In the genomic region with DNA sequence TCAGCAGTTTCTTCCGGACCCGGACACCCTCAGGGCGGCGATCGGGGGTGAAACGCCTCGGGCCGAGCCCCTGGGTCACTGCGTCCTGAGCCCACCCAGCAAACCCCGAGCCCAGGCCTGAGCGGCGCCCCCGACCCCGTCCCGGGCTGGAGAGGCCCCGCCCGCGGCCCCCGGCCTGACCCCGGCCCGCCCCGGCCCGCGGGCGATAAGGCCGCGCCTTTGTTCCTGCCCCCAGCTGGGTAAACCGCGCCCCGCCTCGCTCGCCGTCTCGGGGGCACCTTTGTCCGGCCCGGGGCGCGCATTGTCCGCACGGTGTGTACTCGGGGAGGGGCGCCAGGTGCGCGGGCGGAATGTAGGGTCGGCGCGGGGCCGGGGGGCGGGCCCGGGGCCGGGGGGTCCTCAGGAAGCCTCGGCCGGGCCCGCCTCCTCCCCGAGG, we compare ENCODE assay signal across 1 cellular context.
TF ChIP-seq lines count a peak whose summit lies in the region.

No MANE protein-coding gene starts in this region.

TF ChIP-seq in HepG2, 621 proteins besides CTCF, POLR2A, EP300 and RAD21 (continued from another document):
- TF ChIP-seq, protein P1, sequence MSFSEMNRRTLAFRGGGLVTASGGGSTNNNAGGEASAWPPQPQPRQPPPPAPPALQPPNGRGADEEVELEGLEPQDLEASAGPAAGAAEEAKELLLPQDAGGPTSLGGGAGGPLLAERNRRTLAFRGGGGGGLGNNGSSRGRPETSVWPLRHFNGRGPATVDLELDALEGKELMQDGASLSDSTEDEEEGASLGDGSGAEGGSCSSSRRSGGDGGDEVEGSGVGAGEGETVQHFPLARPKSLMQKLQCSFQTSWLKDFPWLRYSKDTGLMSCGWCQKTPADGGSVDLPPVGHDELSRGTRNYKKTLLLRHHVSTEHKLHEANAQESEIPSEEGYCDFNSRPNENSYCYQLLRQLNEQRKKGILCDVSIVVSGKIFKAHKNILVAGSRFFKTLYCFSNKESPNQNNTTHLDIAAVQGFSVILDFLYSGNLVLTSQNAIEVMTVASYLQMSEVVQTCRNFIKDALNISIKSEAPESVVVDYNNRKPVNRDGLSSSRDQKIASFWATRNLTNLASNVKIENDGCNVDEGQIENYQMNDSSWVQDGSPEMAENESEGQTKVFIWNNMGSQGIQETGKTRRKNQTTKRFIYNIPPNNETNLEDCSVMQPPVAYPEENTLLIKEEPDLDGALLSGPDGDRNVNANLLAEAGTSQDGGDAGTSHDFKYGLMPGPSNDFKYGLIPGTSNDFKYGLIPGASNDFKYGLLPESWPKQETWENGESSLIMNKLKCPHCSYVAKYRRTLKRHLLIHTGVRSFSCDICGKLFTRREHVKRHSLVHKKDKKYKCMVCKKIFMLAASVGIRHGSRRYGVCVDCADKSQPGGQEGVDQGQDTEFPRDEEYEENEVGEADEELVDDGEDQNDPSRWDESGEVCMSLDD (CRISPR knock-in tag; IDR thresholded peaks at IDR 0.05; ENCODE audit: borderline replicate concordance) = 0 out of 2 replicates have a peak, but pooled peaks have one; percentile 34
- TF ChIP-seq ZNF552 (CRISPR knock-in tag; IDR thresholded peaks at IDR 0.05; ENCODE audit: borderline replicate concordance) (no peak), ZNF326 (CRISPR knock-in tag; IDR thresholded peaks at IDR 0.05; ENCODE audit: borderline replicate concordance) (no peak), RNF2 (conservative IDR thresholded peaks at IDR 0.05; ENCODE audit: low read depth) (no peak), SUZ12 (IDR thresholded peaks at IDR 0.05; ENCODE audit: low read depth, low read length) (no peak), HMG20A (CRISPR knock-in tag; IDR thresholded peaks at IDR 0.05; ENCODE audit: borderline replicate concordance) (no peak), ATF1 (CRISPR knock-in tag; IDR thresholded peaks at IDR 0.05) (no peak), ZNF788 (CRISPR knock-in tag; IDR thresholded peaks at IDR 0.05; ENCODE audit: borderline replicate concordance) (no peak), CHD2 (IDR thresholded peaks at IDR 0.05; ENCODE audit: low read depth, low read length) (no peak), ZNF558 (CRISPR knock-in tag; IDR thresholded peaks at IDR 0.05; ENCODE audit: borderline replicate concordance) (no peak), ZNF432 (CRISPR knock-in tag; IDR thresholded peaks at IDR 0.05; ENCODE audit: borderline replicate concordance) (no peak)
- TF ChIP-seq, protein P2, sequence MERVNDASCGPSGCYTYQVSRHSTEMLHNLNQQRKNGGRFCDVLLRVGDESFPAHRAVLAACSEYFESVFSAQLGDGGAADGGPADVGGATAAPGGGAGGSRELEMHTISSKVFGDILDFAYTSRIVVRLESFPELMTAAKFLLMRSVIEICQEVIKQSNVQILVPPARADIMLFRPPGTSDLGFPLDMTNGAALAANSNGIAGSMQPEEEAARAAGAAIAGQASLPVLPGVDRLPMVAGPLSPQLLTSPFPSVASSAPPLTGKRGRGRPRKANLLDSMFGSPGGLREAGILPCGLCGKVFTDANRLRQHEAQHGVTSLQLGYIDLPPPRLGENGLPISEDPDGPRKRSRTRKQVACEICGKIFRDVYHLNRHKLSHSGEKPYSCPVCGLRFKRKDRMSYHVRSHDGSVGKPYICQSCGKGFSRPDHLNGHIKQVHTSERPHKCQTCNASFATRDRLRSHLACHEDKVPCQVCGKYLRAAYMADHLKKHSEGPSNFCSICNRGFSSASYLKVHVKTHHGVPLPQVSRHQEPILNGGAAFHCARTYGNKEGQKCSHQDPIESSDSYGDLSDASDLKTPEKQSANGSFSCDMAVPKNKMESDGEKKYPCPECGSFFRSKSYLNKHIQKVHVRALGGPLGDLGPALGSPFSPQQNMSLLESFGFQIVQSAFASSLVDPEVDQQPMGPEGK (CRISPR knock-in tag; IDR thresholded peaks at IDR 0.05) = peak; percentile 92
